Comparison of ENCODE assay signal across 8 cellular contexts in the genomic region with DNA sequence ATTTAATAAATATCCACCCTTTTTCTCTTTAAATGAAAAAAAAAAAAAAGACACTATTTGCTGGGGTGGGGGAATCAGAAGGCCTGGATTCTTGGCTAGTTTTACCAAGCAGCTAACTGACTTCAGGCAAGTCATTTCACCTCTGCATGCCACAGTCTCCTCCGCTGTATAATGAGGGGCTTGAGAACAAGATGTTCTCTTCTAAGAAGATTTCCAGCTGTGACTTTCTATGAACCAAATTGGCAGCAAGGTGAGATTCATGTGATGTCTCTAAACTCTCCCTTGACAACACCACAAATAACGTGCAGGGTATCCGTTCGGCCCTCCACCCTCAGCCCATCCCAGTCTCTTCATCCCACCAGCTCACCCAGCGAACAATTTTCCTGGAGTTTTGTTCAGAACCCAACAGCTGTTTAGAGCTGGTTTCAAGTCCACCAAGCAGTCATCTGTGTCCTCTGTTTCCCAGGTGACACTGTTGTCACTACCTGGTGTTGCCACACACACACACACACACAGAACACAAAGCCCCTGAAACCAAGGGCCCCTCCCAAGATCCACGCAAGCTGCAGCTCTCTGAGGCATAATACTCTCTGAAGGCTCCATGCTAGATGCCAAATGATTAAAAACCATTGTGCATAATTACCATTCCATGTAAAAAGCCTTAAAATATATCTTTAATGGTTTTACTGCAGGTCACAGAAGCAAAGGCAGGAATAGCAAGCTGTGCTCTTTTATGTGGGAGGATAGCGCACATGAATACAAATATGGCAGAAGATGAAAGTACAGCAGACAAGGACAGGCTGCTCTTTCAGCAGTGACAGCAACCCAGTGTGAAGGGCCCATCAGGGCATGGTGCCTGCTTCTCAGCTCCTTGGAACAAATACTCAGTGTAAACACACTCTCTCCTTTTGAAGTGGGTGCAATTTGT.
DNase-seq lines count a peak whose midpoint lies in the region; ATAC-seq and TF ChIP-seq lines count a peak whose summit lies in the region.

No MANE protein-coding gene starts in this region.

- H3K79me2 ChIP-seq in OCI-LY3 (ENCODE audit: low read length) = peaks cover 10% of the 10 kb centered on the region

- no peaks in the 10 kb centered on the region for H3K27me3 Mint-ChIP-seq in stimulated activated memory B cell treated with anti-CD40 and anti-IgM and Interleukin-4, amounts not matched to agents 10 μg/mL and 1 μg/mL and 100 μg/mL, for 72 hours

- peaks cover 93% of the 10 kb centered on the region for H3K4me1 ChIP-seq in OCI-LY3 (ENCODE audit: low read length)

- peaks cover 11% of the 10 kb centered on the region for H3K4me1 Mint-ChIP-seq in stimulated activated memory B cell treated with anti-CD40 and anti-IgM and Interleukin-4, amounts not matched to agents 10 μg/mL and 1 μg/mL and 100 μg/mL, for 72 hours

- H3K27ac ChIP-seq in OCI-LY3 (ENCODE audit: low read length) = peak overlapping the region; percentile 80

- no peaks in the 10 kb centered on the region for H4K20me1 ChIP-seq in OCI-LY3 (ENCODE audit: insufficient read depth, low read length)

- H3K36me3 Mint-ChIP-seq in stimulated activated memory B cell treated with anti-CD40 and anti-IgM and Interleukin-4, amounts not matched to agents 10 μg/mL and 1 μg/mL and 100 μg/mL, for 72 hours = peaks cover 15% of the 10 kb centered on the region

- peaks cover 2% of the 10 kb centered on the region for H3K36me3 ChIP-seq in OCI-LY3 (replicated peaks; ENCODE audit: low read depth, low read length)

- H2AFZ ChIP-seq in OCI-LY3 (ENCODE audit: low read depth, low read length) = no peak overlapping the region

- CTCF ChIA-PET in GM10248 (lab: Yijun Ruan, JAX) = interaction anchor here (0.7 to 4.9 kb wide), 13 partner anchors 9 to 90 kb away, joined by 3 to 28 read pairs (median 4); no protein-coding TSS in a partner anchor

- H3K9me3 Mint-ChIP-seq in stimulated activated memory B cell treated with anti-CD40 and anti-IgM and Interleukin-4, amounts not matched to agents 10 μg/mL and 1 μg/mL and 100 μg/mL, for 72 hours = no peaks in the 10 kb centered on the region

- ATAC-seq in HG02852 (IDR thresholded peaks at IDR 0.05; ENCODE audit: unreplicated experiment) = peak; percentile 30
- no peak for ATAC-seq in stimulated activated memory B cell treated with anti-CD40 and anti-IgM and Interleukin-4, amounts not matched to agents 10 μg/mL and 1 μg/mL and 100 μg/mL, for 72 hours

- no peak overlapping the region for H3K4me3 ChIP-seq in OCI-LY3 (ENCODE audit: low read length)

- no peaks in the 10 kb centered on the region for H3K9me3 ChIP-seq in OCI-LY3 (ENCODE audit: insufficient read depth, low read length)

- H3K9ac ChIP-seq in OCI-LY3 (ENCODE audit: low read length) = peak overlapping the region; percentile 59

- peak overlapping the region; percentile 53 for H3K27ac Mint-ChIP-seq in stimulated activated memory B cell treated with anti-CD40 and anti-IgM and Interleukin-4, amounts not matched to agents 10 μg/mL and 1 μg/mL and 100 μg/mL, for 72 hours

- TF ChIP-seq CTCF in OCI-LY3 (IDR thresholded peaks at IDR 0.05; ENCODE audit: low read depth, low read length) = no peak
- TF ChIP-seq CTCF in GM10248 (IDR thresholded peaks at IDR 0.05; ENCODE audit: control extremely low read depth, extremely low read depth, low read depth, missing control alignments) = no peak

- DNase-seq in NCI-H2029 (lab: John Stamatoyannopoulos, UW) (peak; percentile 3), NCI-H2029 treated with DMSO at 0.1 percent for 48 hours (lab: John Stamatoyannopoulos, UW) (no peak), NCI-H2196 treated with DMSO at 0.1 percent for 48 hours (lab: John Stamatoyannopoulos, UW; ENCODE audit: unreplicated experiment) (no peak), GM10248 (ENCODE audit: extremely low spot score) (no peak)
- no peak for DNase-seq in stimulated activated CD4-positive, alpha-beta T cell treated with anti-CD3 and anti-CD28 coated beads, Interleukin-1b, Interleukin-23, amount 100 ng/mL, for 48 hours

- H3K4me3 Mint-ChIP-seq in stimulated activated memory B cell treated with anti-CD40 and anti-IgM and Interleukin-4, amounts not matched to agents 10 μg/mL and 1 μg/mL and 100 μg/mL, for 72 hours = no peak overlapping the region

- POLR2A ChIA-PET in GM10248 (lab: Yijun Ruan, JAX) = interaction anchor here (0.7 kb wide), 1 partner anchor 457 kb away, joined by 11 read pairs; no protein-coding TSS in a partner anchor

- H3K27me3 ChIP-seq in OCI-LY3 (ENCODE audit: low read depth, low read length) = no peaks in the 10 kb centered on the region

- H3K4me2 ChIP-seq in OCI-LY3 (ENCODE audit: low read length) = peak overlapping the region; percentile 60
